Comparison of ENCODE assay signal across 11 cellular contexts in the genomic region with DNA sequence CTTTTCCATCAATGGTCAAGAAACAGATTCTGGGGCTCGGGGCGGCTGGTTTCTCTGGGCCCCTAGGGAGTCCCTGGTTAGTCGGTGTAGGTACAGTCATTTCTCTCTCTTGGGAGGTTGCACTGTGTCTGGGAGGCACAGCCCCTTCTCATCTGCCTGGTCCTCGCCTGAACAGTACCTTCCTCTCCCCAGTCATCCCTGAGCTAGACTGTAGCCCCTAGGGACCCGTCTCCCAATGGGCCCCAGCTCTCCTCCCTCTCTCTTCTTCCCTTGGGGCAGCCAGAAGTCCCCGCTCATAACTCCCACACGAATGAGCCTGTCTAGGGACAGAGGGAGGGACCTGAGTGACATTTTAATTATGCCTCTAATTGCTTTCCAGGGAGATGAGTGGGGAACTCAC.
DNase-seq lines count a peak whose midpoint lies in the region; ATAC-seq and TF ChIP-seq lines count a peak whose summit lies in the region.
"Had no signal": no experiment of that assay in that cellular context is flagged by ENCODE, and none has a peak within 500 bp of the region (broad histone marks: within the 10 kb centered on the region; RNA-seq: fewer than 3 reads in every experiment).

No MANE protein-coding gene starts in this region.

- DNase-seq in NCI-H82 (lab: John Stamatoyannopoulos, UW), result peak; percentile 34
- DNase-seq in NCI-H82 treated with DMSO at 0.1 percent for 48 hours (lab: John Stamatoyannopoulos, UW; ENCODE audit: unreplicated experiment), result no peak
- DNase-seq in substantia nigra (lab: John Stamatoyannopoulos, UW), result no peak
- no peak for DNase-seq in brain microvascular endothelial cell
- no peak for DNase-seq in UCSD-AML1 (lab: John Stamatoyannopoulos, UW; ENCODE audit: unreplicated experiment)
- no peak for DNase-seq in head of caudate nucleus
- DNase-seq: activated CD8-positive, alpha-beta T cell treated with anti-CD3 and anti-CD28 coated beads, Interleukin-2, amount 10 ng/mL, durations not matched to agents 7 days and 5 days; KG1; Peyer's patch had no signal

- no peak for TF ChIP-seq CTCF in brain microvascular endothelial cell (IDR thresholded peaks at IDR 0.05; ENCODE audit: low read depth, low read length, missing control alignments)

- H3K27ac ChIP-seq in substantia nigra (ENCODE audit: low read depth, low read length, poor library complexity, severe bottlenecking) (peak overlapping the region; percentile 9), brain microvascular endothelial cell (no peak overlapping the region)
- H3K27ac ChIP-seq: Peyer's patch had no signal

- in situ Hi-C loops in brain microvascular endothelial cell (cut with HindIII; ENCODE audit: low pct_ligation_motif_present, low sequenced_read_pairs), result no loop called here

- H3K36me3 ChIP-seq in brain microvascular endothelial cell (replicated peaks), result peaks cover 14% of the 10 kb centered on the region

- H3K27me3 ChIP-seq in brain microvascular endothelial cell (replicated peaks), result no peaks in the 10 kb centered on the region
- H3K27me3 ChIP-seq: Peyer's patch had no signal

- no peak overlapping the region for H3K4me3 ChIP-seq in brain microvascular endothelial cell (ENCODE audit: low read depth, low read length)
- H3K4me3 ChIP-seq: Peyer's patch had no signal

- intact Hi-C loops in head of caudate nucleus (cut with DNase I), result no loop called here

- ATAC-seq in HG02610 (IDR thresholded peaks at IDR 0.05; ENCODE audit: unreplicated experiment) (peak; percentile 95), HG03521 (IDR thresholded peaks at IDR 0.05; ENCODE audit: unreplicated experiment) (peak; percentile 92)
- ATAC-seq: activated CD8-positive, alpha-beta T cell treated with anti-CD3 and anti-CD28 coated beads, Interleukin-2, amount 10 ng/mL, durations not matched to agents 7 days and 5 days had no signal
